8 cellular contexts compared by ENCODE assay signal in the genomic region with DNA sequence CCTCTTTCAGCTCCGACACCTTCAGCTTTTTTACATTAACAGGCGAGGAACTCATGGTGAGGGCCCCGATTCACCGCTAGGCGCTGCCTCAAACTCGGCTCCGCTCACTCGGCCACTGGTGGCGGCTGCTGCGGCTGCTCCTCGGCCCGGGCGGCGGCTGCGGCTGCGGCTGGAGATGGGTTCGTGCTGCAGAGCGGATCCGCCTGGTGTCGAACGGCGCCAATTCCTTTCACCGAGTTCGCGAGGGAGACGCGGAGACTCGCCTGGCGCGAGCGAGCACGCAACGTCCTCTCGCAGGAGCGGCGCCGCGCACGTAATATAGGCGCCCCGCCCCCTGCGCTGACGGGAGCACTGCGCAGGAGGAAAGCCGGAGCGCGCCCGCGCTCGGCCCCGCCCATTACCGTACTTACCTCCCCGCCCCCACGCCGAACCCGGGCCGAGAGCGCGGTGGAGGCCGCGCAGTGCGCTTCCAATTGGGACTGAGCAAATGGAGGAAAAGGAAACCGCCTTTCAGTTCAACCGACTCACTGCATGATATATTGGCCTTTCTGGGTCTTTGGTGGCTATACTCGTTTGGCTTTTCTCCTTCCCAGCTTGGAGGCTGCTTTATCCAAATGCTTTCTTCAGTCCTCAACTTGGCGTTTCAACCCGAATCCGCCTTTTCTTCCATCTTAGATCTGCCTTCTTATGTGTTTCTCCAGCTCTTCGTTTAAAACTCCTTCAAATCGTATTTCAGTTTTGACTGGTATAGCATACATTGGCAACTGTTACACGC. TPM values are rescaled to one million over a fixed set of nuclear protein-coding genes. Genes with fewer than 3 reads are reported as not detected.
DNase-seq lines count a peak whose midpoint lies in the region; ATAC-seq and TF ChIP-seq lines count a peak whose summit lies in the region.

A gene (minus strand): TSS at position 291 of the 775 bp plus-strand sequence. CDS start 236 bp downstream, at position 55.

- H3K4me1 Mint-ChIP-seq in activated T-helper 2 cell treated with anti-CD3 and anti-CD28 coated beads, Interferon-gamma antibody, Interleukin-2, Interleukin-4, amounts not matched to agents 10 μg/mL and 5 μg/mL and 100 μg/mL, durations not matched to agents 14 hours and 24 hours and 36 hours (ENCODE audit: low read depth) = peaks cover 37% of the 10 kb centered on the region
- H3K4me1 Mint-ChIP-seq in natural killer cell = peaks cover 50 to 63% of the 10 kb centered on the region in 2 donors

- peak within 1 kb of the TSS; percentile 94 for H3K27ac Mint-ChIP-seq in activated T-helper 2 cell treated with anti-CD3 and anti-CD28 coated beads, Interferon-gamma antibody, Interleukin-2, Interleukin-4, amounts not matched to agents 10 μg/mL and 5 μg/mL and 100 μg/mL, durations not matched to agents 14 hours and 24 hours and 36 hours
- peak within 1 kb of the TSS; percentile 93 to 98 for H3K27ac Mint-ChIP-seq in natural killer cell

- H3K27me3 ChIP-seq in RWPE2 (ENCODE audit: insufficient read depth, poor library complexity, severe bottlenecking) = no peaks in the 10 kb centered on the region

- H3K4me3 ChIP-seq in RWPE2 (ENCODE audit: severe bottlenecking) = peak within 1 kb of the TSS; percentile 81
- peak within 1 kb of the TSS; percentile 91 for H3K4me3 ChIP-seq in fibroblast of mammary gland (ENCODE audit: control insufficient read depth, low read depth, low read length)

- no peaks in the 10 kb centered on the region for H3K9me3 ChIP-seq in RWPE2 (ENCODE audit: severe bottlenecking)

- H3K36me3 ChIP-seq in RWPE2 (ENCODE audit: low read depth) = peaks cover 39% of the 10 kb centered on the region

- peaks cover 42% of the 10 kb centered on the region for H3K36me3 Mint-ChIP-seq in activated T-helper 2 cell treated with anti-CD3 and anti-CD28 coated beads, Interferon-gamma antibody, Interleukin-2, Interleukin-4, amounts not matched to agents 10 μg/mL and 5 μg/mL and 100 μg/mL, durations not matched to agents 14 hours and 24 hours and 36 hours (ENCODE audit: low read depth)
- H3K36me3 Mint-ChIP-seq in natural killer cell = no peaks in the 10 kb centered on the region

- no peaks in the 10 kb centered on the region for H3K27me3 Mint-ChIP-seq in activated T-helper 2 cell treated with anti-CD3 and anti-CD28 coated beads, Interferon-gamma antibody, Interleukin-2, Interleukin-4, amounts not matched to agents 10 μg/mL and 5 μg/mL and 100 μg/mL, durations not matched to agents 14 hours and 24 hours and 36 hours (ENCODE audit: low read depth)
- no peaks in the 10 kb centered on the region for H3K27me3 Mint-ChIP-seq in natural killer cell (ENCODE audit: low read depth in 2 of 2)

- DNase-seq in ELR (ENCODE audit: low read depth) = peak; percentile 98
- peak; percentile 95 for DNase-seq in H4 (ENCODE audit: low spot score)
- peak; percentile 97 for DNase-seq in LoVo (ENCODE audit: low spot score)
- DNase-seq in RWPE2 (ENCODE audit: low spot score) = peak; percentile 88
- DNase-seq in activated T-helper 2 cell treated with anti-CD3 and anti-CD28 coated beads, Interferon-gamma antibody, Interleukin-2, Interleukin-4, amounts not matched to agents 10 μg/mL and 5 μg/mL and 100 μg/mL, durations not matched to agents 14 hours and 24 hours and 36 hours (ENCODE audit: low spot score) = peak; percentile 95
- DNase-seq in fibroblast of mammary gland (ENCODE audit: low read depth) = peak; percentile 95
- DNase-seq in natural killer cell = peak; percentile 97
- DNase-seq in stimulated activated naive CD4-positive, alpha-beta T cell treated with Interleukin-2 at 50 U/mL for 16 hours (lab: John Stamatoyannopoulos, UW) = peak; percentile 95

- peak within 1 kb of the TSS; percentile 88 for H3K4me3 Mint-ChIP-seq in activated T-helper 2 cell treated with anti-CD3 and anti-CD28 coated beads, Interferon-gamma antibody, Interleukin-2, Interleukin-4, amounts not matched to agents 10 μg/mL and 5 μg/mL and 100 μg/mL, durations not matched to agents 14 hours and 24 hours and 36 hours (ENCODE audit: low read depth)
- H3K4me3 Mint-ChIP-seq in natural killer cell = peak within 1 kb of the TSS; percentile 98

- intact Hi-C loops in activated T-helper 2 cell treated with anti-CD3 and anti-CD28 coated beads, Interferon-gamma antibody, Interleukin-2, Interleukin-4, amounts not matched to agents 10 μg/mL and 5 μg/mL and 100 μg/mL, durations not matched to agents 14 hours and 24 hours and 36 hours (cut with micrococcal nuclease) = loop anchor here (1.0 to 10.0 kb wide), 7 partner anchors 29 to 1700 kb away; a partner anchor contains a TSS
- intact Hi-C loops in natural killer cell (cut with micrococcal nuclease) = loop anchor here (1.0 to 10.0 kb wide), 4 partner anchors 29 to 410 kb away; a partner anchor contains a TSS

- H3K27ac ChIP-seq in RWPE2 (ENCODE audit: poor library complexity, severe bottlenecking) = peak within 1 kb of the TSS; percentile 89

- TF ChIP-seq CTCF in RWPE2 (IDR thresholded peaks at IDR 0.05; ENCODE audit: poor library complexity, severe bottlenecking) (peak; percentile 11), fibroblast of mammary gland (conservative IDR thresholded peaks at IDR 0.05; ENCODE audit: control insufficient read depth, insufficient read depth, low read depth, low read length) (peak; percentile 15), natural killer cell (IDR thresholded peaks at IDR 0.05) (peak; percentile 51)

- ATAC-seq in RWPE2 (ENCODE audit: low read depth) (peak; percentile 79), natural killer cell (peak; percentile 63 to 87 (median 65))

- H3K4me1 ChIP-seq in RWPE2 (ENCODE audit: insufficient read depth, poor library complexity, severe bottlenecking) = peaks cover 13% of the 10 kb centered on the region

- no peaks in the 10 kb centered on the region for H3K9me3 Mint-ChIP-seq in activated T-helper 2 cell treated with anti-CD3 and anti-CD28 coated beads, Interferon-gamma antibody, Interleukin-2, Interleukin-4, amounts not matched to agents 10 μg/mL and 5 μg/mL and 100 μg/mL, durations not matched to agents 14 hours and 24 hours and 36 hours
- no peaks in the 10 kb centered on the region for H3K9me3 Mint-ChIP-seq in natural killer cell

RNA-seq across cellular contexts. Expression of the gene that starts here (rescaled TPM):
- 255 and 288 TPM in 2 replicates for total RNA-seq in H4 (2014; rRNA removed; shearing (Covaris generic))
- total RNA-seq in activated T-helper 2 cell treated with anti-CD3 and anti-CD28 coated beads, Interferon-gamma antibody, Interleukin-2, Interleukin-4, amounts not matched to agents 10 μg/mL and 5 μg/mL and 100 μg/mL, durations not matched to agents 14 hours and 24 hours and 36 hours = 569 and 589 TPM in 2 replicates
- total RNA-seq in natural killer cell = 100 to 1,000 TPM; 467 to 603 (median 504) TPM

Comparison
In these comparisons a context has a peak if more than half of its experiments do, and no peak if none do; other contexts are left out.
1. Peak in every context shown above with its lines: DNase-seq, ATAC-seq, H3K4me3 ChIP-seq and H3K27ac ChIP-seq.